ENCODE assay signal across 15 cellular contexts in genomic region chr4:76623217-76624060, GRCh38.
DNase-seq lines count a peak whose midpoint lies in the region; ATAC-seq and TF ChIP-seq lines count a peak whose summit lies in the region.
"Had no signal": no experiment of that assay in that cellular context is flagged by ENCODE, and none has a peak within 500 bp of the region (broad histone marks: within the 10 kb centered on the region; RNA-seq: fewer than 3 reads in every experiment).

No MANE protein-coding gene starts in this region.

- H3K36me3 Mint-ChIP-seq in chondrocyte (ENCODE audit: low read depth) = no peaks in the 10 kb centered on the region
- H3K36me3 Mint-ChIP-seq: immature natural killer cell had no signal

- peak overlapping the region; percentile 98 for H3K27ac Mint-ChIP-seq in chondrocyte (ENCODE audit: unreplicated experiment)
- H3K27ac Mint-ChIP-seq: immature natural killer cell had no signal

- H3K4me1 Mint-ChIP-seq in chondrocyte (ENCODE audit: low read depth) = peaks cover 67% of the 10 kb centered on the region
- H3K4me1 Mint-ChIP-seq: immature natural killer cell had no signal

- H3K4me1 ChIP-seq in mucosa of descending colon (ENCODE audit: low read depth) (peaks cover 52% of the 10 kb centered on the region), transverse colon (peaks cover 27 to 70% (median 45%) of the 10 kb centered on the region in 4 donors)

- TF ChIP-seq CTCF in chondrocyte (IDR thresholded peaks at IDR 0.05) (no peak), mucosa of descending colon (IDR thresholded peaks at IDR 0.05) (no peak), transverse colon (IDR thresholded peaks at IDR 0.05) (no peak)

- intact Hi-C loops in mucosa of descending colon (cut with DNase I, micrococcal nuclease) (no loop called here), transverse colon (cut with DNase I; ENCODE audit: low total_unique reads) (no loop called here)

- H3K4me3 Mint-ChIP-seq in chondrocyte (ENCODE audit: unreplicated experiment) = peak overlapping the region; percentile 60
- H3K4me3 Mint-ChIP-seq: immature natural killer cell had no signal

- ATAC-seq in mucosa of descending colon (peak; percentile 29), HG03342 (IDR thresholded peaks at IDR 0.05; ENCODE audit: unreplicated experiment) (no peak), HG03469 (IDR thresholded peaks at IDR 0.05; ENCODE audit: unreplicated experiment) (no peak)

- H3K4me3 ChIP-seq in mucosa of descending colon (no peak overlapping the region), transverse colon (peak overlapping the region in 1 of 4 donors; percentile 9)
- H3K4me3 ChIP-seq: SK-N-MC had no signal

- H3K9me3 ChIP-seq in mucosa of descending colon (no peaks in the 10 kb centered on the region), transverse colon (no peaks in the 10 kb centered on the region)

- peak overlapping the region; percentile 71 to 84 (median 78) for H3K27ac ChIP-seq in transverse colon
- H3K27ac ChIP-seq: SK-N-MC had no signal

- WGBS in transverse colon (ENCODE audit: low coverage in 1 of 2), 2 donors = 54 to 68% methylated on average over 4 of the region's 4 CpGs

- no peaks in the 10 kb centered on the region for H3K9me3 Mint-ChIP-seq in chondrocyte (ENCODE audit: low read depth)

- H3K36me3 ChIP-seq in mucosa of descending colon (ENCODE audit: low read depth) (no peaks in the 10 kb centered on the region), transverse colon (no peaks in the 10 kb centered on the region)

- in situ Hi-C loops in transverse colon (cut with MboI; ENCODE audit: low pct_ligation_motif_present in 1 of 4, low pct_unique_long_range_greater_than_20kb in 1 of 4, low sequenced_read_pairs in 3 of 4) = no loop called here

- TF ChIP-seq EP300 in transverse colon (IDR thresholded peaks at IDR 0.05; ENCODE audit: low read depth) = no peak

- no peak for TF ChIP-seq POLR2A in transverse colon (IDR thresholded peaks at IDR 0.05)

- H3K27me3 Mint-ChIP-seq in chondrocyte (ENCODE audit: low read depth) = no peaks in the 10 kb centered on the region

- DNase-seq in M059J (ENCODE audit: low read depth) = peak; percentile 72
- DNase-seq in chondrocyte (ENCODE audit: low spot score) = no peak
- DNase-seq in mucosa of descending colon = peak in 1 of 3 donors; percentile 41
- no peak for DNase-seq in transverse colon
- DNase-seq in NCI-H524 treated with DMSO at 0.1 percent for 48 hours (lab: John Stamatoyannopoulos, UW) = no peak
- DNase-seq: central memory CD4-positive, alpha-beta T cell; COR-L47; immature natural killer cell; NCI-H1436; NCI-H82; stimulated activated CD4-positive, alpha-beta T cell treated with anti-CD3 and anti-CD28 coated beads, Interleukin-2, amount 100 ng/mL, for 24 hours; stimulated activated naive CD4-positive, alpha-beta T cell treated with Interleukin-2 at 50 U/mL for 16 hours had no signal

- no peaks in the 10 kb centered on the region for H3K27me3 ChIP-seq in transverse colon
